1 cellular context compared by ENCODE assay signal in the genomic region with DNA sequence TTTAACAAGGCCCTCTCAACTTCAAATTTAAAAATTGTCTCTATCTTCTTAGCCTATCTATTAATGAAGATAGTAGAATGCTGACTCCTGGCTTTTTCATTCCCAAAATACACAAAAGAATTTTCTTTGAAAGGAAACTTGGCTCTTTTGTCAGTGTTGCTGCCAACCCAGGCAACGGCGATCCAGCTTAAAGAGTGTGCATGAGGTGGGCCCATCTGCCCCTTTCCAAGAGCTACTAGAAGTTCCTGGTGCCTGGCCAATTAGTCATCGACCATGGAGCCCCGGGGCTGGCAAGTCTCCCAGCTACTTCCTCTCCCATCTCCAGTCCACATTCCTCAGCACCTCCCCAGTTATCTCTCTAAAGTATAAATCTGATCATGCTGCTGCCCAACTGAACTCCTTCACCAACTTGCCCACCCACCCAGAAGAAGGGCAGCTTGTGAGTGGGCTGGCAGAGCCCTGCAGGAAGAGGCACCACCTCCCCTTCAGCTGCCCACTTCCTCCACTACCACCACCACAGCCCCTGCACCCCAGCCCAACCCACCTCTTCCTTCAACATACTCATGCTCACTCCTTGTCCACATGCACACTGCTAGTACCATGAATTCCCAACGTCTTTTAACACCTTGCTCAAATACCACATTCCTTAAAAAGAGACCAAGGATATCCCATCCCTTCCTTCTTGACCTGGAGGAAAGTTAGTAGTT.
TF ChIP-seq lines count a peak whose summit lies in the region.

No MANE protein-coding gene starts in this region.

TF ChIP-seq in GM23338, 12 proteins besides CTCF, POLR2A, EP300 and RAD21 (continued from another document):
- no peak for TF ChIP-seq ZNF462 (CRISPR knock-in tag; IDR thresholded peaks at IDR 0.05)
